ENCODE assay signal across 2 cellular contexts in genomic region chr20:46229478-46229877, GRCh38.
TF ChIP-seq lines count a peak whose summit lies in the region.

No MANE protein-coding gene starts in this region.

TF ChIP-seq in HepG2, 621 proteins besides CTCF, POLR2A, EP300 and RAD21:
- peak; percentile 83; the same call in 1 of the 2 replicates for TF ChIP-seq EHMT2 (IDR thresholded peaks at IDR 0.05; ENCODE audit: borderline replicate concordance, low read depth, low read length)
- TF ChIP-seq REST (IDR thresholded peaks at IDR 0.05; ENCODE audit: borderline replicate concordance in 1 of 2, low read depth in 1 of 2, low read length in 2 of 2) = peak; percentile 52 to 92
- peak; percentile 94 for TF ChIP-seq MIER2 (CRISPR knock-in tag; IDR thresholded peaks at IDR 0.05)
- TF ChIP-seq TRAFD1 (CRISPR knock-in tag; IDR thresholded peaks at IDR 0.05; ENCODE audit: borderline replicate concordance) = no peak
TF ChIP-seq in HepG2: peak in this region for 3.

TF ChIP-seq in K562, 482 proteins besides CTCF, POLR2A, EP300 and RAD21:
- TF ChIP-seq MYNN (IDR thresholded peaks at IDR 0.05) (no peak), MYNN (CRISPR knock-in tag; IDR thresholded peaks at IDR 0.05) (no peak), EHMT2 (IDR thresholded peaks at IDR 0.05) (peak; percentile 94), REST (CRISPR knock-in tag; IDR thresholded peaks at IDR 0.05; ENCODE audit: low read depth) (0 out of 2 replicates have a peak, but pooled peaks have one; percentile 55), HIVEP1 (CRISPR knock-in tag; IDR thresholded peaks at IDR 0.05) (no peak), MIER1 (IDR thresholded peaks at IDR 0.05; ENCODE audit: low read depth) (peak; percentile 88), RBM25 (IDR thresholded peaks at IDR 0.05; ENCODE audit: low read depth, low read length, severe bottlenecking) (no peak), ZNF146 (CRISPR knock-in tag; IDR thresholded peaks at IDR 0.05; ENCODE audit: unreplicated experiment) (no peak), SMARCC2 (IDR thresholded peaks at IDR 0.05; ENCODE audit: low read depth) (no peak)
